In the genomic region with DNA sequence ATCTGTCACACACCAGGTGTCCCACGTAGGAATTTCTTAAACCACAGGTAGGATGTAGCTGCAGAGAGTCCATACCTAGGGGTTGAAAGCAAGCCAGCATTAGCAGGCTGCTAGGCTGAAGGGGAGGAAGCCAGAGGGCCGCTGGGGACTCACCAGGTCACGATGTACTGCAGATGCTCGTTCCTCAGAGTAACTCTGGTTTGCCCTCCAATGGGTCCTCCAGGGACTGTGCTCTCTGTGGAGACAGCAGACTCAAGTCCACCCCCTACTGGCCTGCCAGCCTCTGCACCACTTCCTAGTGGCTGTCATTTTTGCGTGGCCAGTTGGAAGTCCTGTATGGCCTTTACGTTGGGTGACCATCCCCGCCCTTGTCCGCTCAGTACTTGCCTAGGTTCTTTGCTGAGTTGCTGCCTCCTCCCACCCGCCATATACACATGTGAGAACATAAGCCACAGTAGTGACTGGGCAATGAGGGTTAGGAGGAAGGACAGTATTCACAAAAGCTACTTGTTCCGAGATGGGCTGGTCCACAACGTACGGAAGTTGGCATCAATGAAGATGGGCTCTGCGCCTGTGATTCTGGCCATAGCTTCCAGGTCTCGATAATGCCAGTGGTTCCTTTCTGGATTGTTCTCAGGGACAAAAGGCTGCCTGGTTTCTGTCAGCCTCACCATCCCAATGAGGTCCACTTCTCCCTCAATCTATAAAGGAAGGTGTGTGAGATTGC, we compare ENCODE assay signal across 8 cellular contexts. TPM values are rescaled to one million over a fixed set of nuclear protein-coding genes. Genes with fewer than 3 reads are reported as not detected.
A peak's percentile ranks its signal among the peaks of the same experiment; 100 is the strongest.
DNase-seq lines count a peak whose midpoint lies in the region; ATAC-seq and TF ChIP-seq lines count a peak whose summit lies in the region.

No MANE protein-coding gene starts in this region.

- no peaks in the 10 kb centered on the region for H3K9me3 ChIP-seq in sigmoid colon

- no peak for TF ChIP-seq POLR2A in sigmoid colon (IDR thresholded peaks at IDR 0.05)

- 83 to 87% methylated on average over 14 of the region's 14 CpGs for WGBS in sigmoid colon, 2 donors

- ATAC-seq in natural killer cell treated with Interleukin-12 subunit alpha and Interleukin-12 subunit beta and Interleukin-15 and Interleukin-18, amount 100 ng/mL, for 72 hours = no peak
- no peak for ATAC-seq in natural killer cell

- H3K27me3 Mint-ChIP-seq in natural killer cell treated with Interleukin-12 subunit alpha and Interleukin-12 subunit beta and Interleukin-15 and Interleukin-18, amount 100 ng/mL, for 72 hours = no peaks in the 10 kb centered on the region
- H3K27me3 Mint-ChIP-seq in natural killer cell (ENCODE audit: low read depth in 2 of 2) = no peaks in the 10 kb centered on the region
- H3K27me3 Mint-ChIP-seq in activated T-helper 1 cell treated with anti-CD3 and anti-CD28 coated beads, Interleukin-12 subunit alpha, Interleukin-12 subunit beta, Interleukin-2, Interleukin-4 antibody, amounts not matched to agents 30 ng/mL and 10 ng/mL and 1 ng/mL, durations not matched to agents 14 hours and 24 hours and 36 hours (ENCODE audit: insufficient read depth) = peaks cover 2% of the 10 kb centered on the region

- TF ChIP-seq CTCF in natural killer cell (IDR thresholded peaks at IDR 0.05) (no peak), sigmoid colon (IDR thresholded peaks at IDR 0.05) (no peak)

- H3K4me3 ChIP-seq in sigmoid colon = no peak overlapping the region

- H3K27ac ChIP-seq in sigmoid colon = no peak overlapping the region

- peaks cover 30 to 34% of the 10 kb centered on the region in 2 donors for H3K4me1 Mint-ChIP-seq in natural killer cell treated with Interleukin-12 subunit alpha and Interleukin-12 subunit beta and Interleukin-15 and Interleukin-18, amount 100 ng/mL, for 72 hours (ENCODE audit: low read depth in 2 of 2)
- peaks cover 34 to 42% of the 10 kb centered on the region in 2 donors for H3K4me1 Mint-ChIP-seq in natural killer cell
- peaks cover 31% of the 10 kb centered on the region for H3K4me1 Mint-ChIP-seq in activated T-helper 1 cell treated with anti-CD3 and anti-CD28 coated beads, Interleukin-12 subunit alpha, Interleukin-12 subunit beta, Interleukin-2, Interleukin-4 antibody, amounts not matched to agents 30 ng/mL and 10 ng/mL and 1 ng/mL, durations not matched to agents 14 hours and 24 hours and 36 hours (ENCODE audit: low read depth)

- H3K27me3 ChIP-seq in sigmoid colon = no peaks in the 10 kb centered on the region

- H3K36me3 ChIP-seq in sigmoid colon = peaks cover 20 to 51% (median 36%) of the 10 kb centered on the region in 4 donors

- peaks cover 34% of the 10 kb centered on the region for H3K36me3 Mint-ChIP-seq in natural killer cell treated with Interleukin-12 subunit alpha and Interleukin-12 subunit beta and Interleukin-15 and Interleukin-18, amount 100 ng/mL, for 72 hours
- peaks cover 12% of the 10 kb centered on the region for H3K36me3 Mint-ChIP-seq in natural killer cell
- peaks cover 54% of the 10 kb centered on the region for H3K36me3 Mint-ChIP-seq in activated T-helper 1 cell treated with anti-CD3 and anti-CD28 coated beads, Interleukin-12 subunit alpha, Interleukin-12 subunit beta, Interleukin-2, Interleukin-4 antibody, amounts not matched to agents 30 ng/mL and 10 ng/mL and 1 ng/mL, durations not matched to agents 14 hours and 24 hours and 36 hours (ENCODE audit: low read depth)

- H3K4me3 Mint-ChIP-seq in natural killer cell treated with Interleukin-12 subunit alpha and Interleukin-12 subunit beta and Interleukin-15 and Interleukin-18, amount 100 ng/mL, for 72 hours = no peak overlapping the region
- no peak overlapping the region for H3K4me3 Mint-ChIP-seq in natural killer cell
- H3K4me3 Mint-ChIP-seq in activated T-helper 1 cell treated with anti-CD3 and anti-CD28 coated beads, Interleukin-12 subunit alpha, Interleukin-12 subunit beta, Interleukin-2, Interleukin-4 antibody, amounts not matched to agents 30 ng/mL and 10 ng/mL and 1 ng/mL, durations not matched to agents 14 hours and 24 hours and 36 hours = peak overlapping the region; percentile 19

- peaks cover 0 to 38% (median 32%) of the 10 kb centered on the region in 4 donors for H3K4me1 ChIP-seq in sigmoid colon

- TF ChIP-seq EP300 in sigmoid colon (IDR thresholded peaks at IDR 0.05) = no peak

- H3K9me3 Mint-ChIP-seq in natural killer cell treated with Interleukin-12 subunit alpha and Interleukin-12 subunit beta and Interleukin-15 and Interleukin-18, amount 100 ng/mL, for 72 hours = no peaks in the 10 kb centered on the region
- H3K9me3 Mint-ChIP-seq in natural killer cell = no peaks in the 10 kb centered on the region
- no peaks in the 10 kb centered on the region for H3K9me3 Mint-ChIP-seq in activated T-helper 1 cell treated with anti-CD3 and anti-CD28 coated beads, Interleukin-12 subunit alpha, Interleukin-12 subunit beta, Interleukin-2, Interleukin-4 antibody, amounts not matched to agents 30 ng/mL and 10 ng/mL and 1 ng/mL, durations not matched to agents 14 hours and 24 hours and 36 hours

- peak overlapping the region; percentile 35 to 68 for H3K27ac Mint-ChIP-seq in natural killer cell treated with Interleukin-12 subunit alpha and Interleukin-12 subunit beta and Interleukin-15 and Interleukin-18, amount 100 ng/mL, for 72 hours
- H3K27ac Mint-ChIP-seq in natural killer cell = peak overlapping the region in 1 of 2 donors; percentile 31
- no peak overlapping the region for H3K27ac Mint-ChIP-seq in activated T-helper 1 cell treated with anti-CD3 and anti-CD28 coated beads, Interleukin-12 subunit alpha, Interleukin-12 subunit beta, Interleukin-2, Interleukin-4 antibody, amounts not matched to agents 30 ng/mL and 10 ng/mL and 1 ng/mL, durations not matched to agents 14 hours and 24 hours and 36 hours

- intact Hi-C loops in natural killer cell (cut with micrococcal nuclease) = no loop called here
- intact Hi-C loops in activated T-helper 1 cell treated with anti-CD3 and anti-CD28 coated beads, Interleukin-12 subunit alpha, Interleukin-12 subunit beta, Interleukin-2, Interleukin-4 antibody, amounts not matched to agents 30 ng/mL and 10 ng/mL and 1 ng/mL, durations not matched to agents 14 hours and 24 hours and 36 hours (cut with micrococcal nuclease) = no loop called here
- intact Hi-C loops in sigmoid colon (cut with DNase I) = no loop called here

- no peak for DNase-seq in natural killer cell treated with Interleukin-12 subunit alpha and Interleukin-12 subunit beta and Interleukin-15 and Interleukin-18, amount 100 ng/mL, for 72 hours (ENCODE audit: low spot score)
- no peak for DNase-seq in natural killer cell
- DNase-seq in NCI-H460 (ENCODE audit: extremely low read depth, low read depth) = peak; percentile 59
- no peak for DNase-seq in activated T-helper 1 cell treated with anti-CD3 and anti-CD28 coated beads, Interleukin-12 subunit alpha, Interleukin-12 subunit beta, Interleukin-2, Interleukin-4 antibody, amounts not matched to agents 30 ng/mL and 10 ng/mL and 1 ng/mL, durations not matched to agents 14 hours and 24 hours and 36 hours (ENCODE audit: low spot score)
- DNase-seq in iPS-NIHi7 (ENCODE audit: extremely low spot score) = peak; percentile 77
- DNase-seq in sigmoid colon = no peak
- DNase-seq in NCI-H1436 treated with DMSO at 0.1 percent for 48 hours (lab: John Stamatoyannopoulos, UW) = no peak
- DNase-seq in NCI-H524 treated with DMSO at 0.1 percent for 48 hours (lab: John Stamatoyannopoulos, UW) = no peak

RNA-seq across cellular contexts. Expression of a gene that starts 4.1 kb away (rescaled TPM):
- total RNA-seq in natural killer cell treated with Interleukin-12 subunit alpha and Interleukin-12 subunit beta and Interleukin-15 and Interleukin-18, amount 100 ng/mL, for 72 hours = 1,000 to 10,000 TPM; 1,580 to 1,944 TPM
- total RNA-seq in natural killer cell (1,000 to 10,000 TPM; 1,409 to 1,616 (median 1,600) TPM), sigmoid colon (1,000 to 10,000 TPM; 2,027 to 2,561 (median 2,271) TPM)
- 2,700 and 2,738 TPM in 2 replicates for total RNA-seq in NCI-H460 (2014; rRNA removed; shearing (Covaris generic))
- polyA plus RNA-seq in NCI-H460 (2014; cell fraction: nucleus; rRNA removed) = 2,966 and 3,256 TPM in 2 replicates
- 2,401 and 2,463 TPM in 2 replicates for total RNA-seq in activated T-helper 1 cell treated with anti-CD3 and anti-CD28 coated beads, Interleukin-12 subunit alpha, Interleukin-12 subunit beta, Interleukin-2, Interleukin-4 antibody, amounts not matched to agents 30 ng/mL and 10 ng/mL and 1 ng/mL, durations not matched to agents 14 hours and 24 hours and 36 hours
- 1,000 to 10,000 TPM; 2,364 to 4,020 (median 2,962) TPM for polyA plus RNA-seq in sigmoid colon

RNA-seq across cellular contexts. Expression of a gene that starts 4.1 kb away (rescaled TPM):
- total RNA-seq in natural killer cell treated with Interleukin-12 subunit alpha and Interleukin-12 subunit beta and Interleukin-15 and Interleukin-18, amount 100 ng/mL, for 72 hours = 10 to 100 TPM; 34.8 to 43.3 TPM
- total RNA-seq in natural killer cell (10 to 100 TPM; 23.8 to 37.0 (median 28.1) TPM), sigmoid colon (10 to 100 TPM; 17.2 to 31.3 (median 28.4) TPM)
- 16.9 and 17.0 TPM in 2 replicates for total RNA-seq in NCI-H460 (2014; rRNA removed; shearing (Covaris generic))
- polyA plus RNA-seq in NCI-H460 (2014; cell fraction: nucleus; rRNA removed) = 90.1 and 103 TPM in 2 replicates
- 37.9 and 40.5 TPM in 2 replicates for total RNA-seq in activated T-helper 1 cell treated with anti-CD3 and anti-CD28 coated beads, Interleukin-12 subunit alpha, Interleukin-12 subunit beta, Interleukin-2, Interleukin-4 antibody, amounts not matched to agents 30 ng/mL and 10 ng/mL and 1 ng/mL, durations not matched to agents 14 hours and 24 hours and 36 hours
- polyA plus RNA-seq in sigmoid colon = 10 to 100 TPM in 2 of 3 donors, 1 to 10 TPM in 1; 8.4 to 23.7 (median 11.8) TPM

RNA-seq across cellular contexts. Expression of a gene that starts 4.2 kb away (rescaled TPM):
- total RNA-seq in natural killer cell treated with Interleukin-12 subunit alpha and Interleukin-12 subunit beta and Interleukin-15 and Interleukin-18, amount 100 ng/mL, for 72 hours = 10 to 100 TPM; 26.0 to 28.4 TPM
- total RNA-seq in natural killer cell (10 to 100 TPM; 35.6 to 44.4 (median 37.2) TPM), sigmoid colon (10 to 100 TPM; 33.8 to 98.7 (median 75.7) TPM)
- 17.3 and 23.8 TPM in 2 replicates for total RNA-seq in NCI-H460 (2014; rRNA removed; shearing (Covaris generic))
- 15.6 and 18.3 TPM in 2 replicates for polyA plus RNA-seq in NCI-H460 (2014; cell fraction: nucleus; rRNA removed)
- total RNA-seq in activated T-helper 1 cell treated with anti-CD3 and anti-CD28 coated beads, Interleukin-12 subunit alpha, Interleukin-12 subunit beta, Interleukin-2, Interleukin-4 antibody, amounts not matched to agents 30 ng/mL and 10 ng/mL and 1 ng/mL, durations not matched to agents 14 hours and 24 hours and 36 hours = 36.3 and 37.7 TPM in 2 replicates
- polyA plus RNA-seq in sigmoid colon = 10 to 100 TPM; 54.1 to 79.3 (median 59.0) TPM

RNA-seq across cellular contexts. Expression of a gene that starts 4.3 kb away (rescaled TPM):
- 10 to 100 TPM; 15.2 to 21.6 TPM for total RNA-seq in natural killer cell treated with Interleukin-12 subunit alpha and Interleukin-12 subunit beta and Interleukin-15 and Interleukin-18, amount 100 ng/mL, for 72 hours
- 10 to 100 TPM; 14.3 to 14.9 (median 14.7) TPM for total RNA-seq in natural killer cell
- total RNA-seq in NCI-H460 (2014; rRNA removed; shearing (Covaris generic)) = 51.3 and 52.6 TPM in 2 replicates
- polyA plus RNA-seq in NCI-H460 (2014; cell fraction: nucleus; rRNA removed) = 20.2 and 39.3 TPM in 2 replicates
- total RNA-seq in activated T-helper 1 cell treated with anti-CD3 and anti-CD28 coated beads, Interleukin-12 subunit alpha, Interleukin-12 subunit beta, Interleukin-2, Interleukin-4 antibody, amounts not matched to agents 30 ng/mL and 10 ng/mL and 1 ng/mL, durations not matched to agents 14 hours and 24 hours and 36 hours = 28.6 and 30.9 TPM in 2 replicates
- 10 to 100 TPM; 10.2 to 32.3 (median 15.2) TPM for total RNA-seq in sigmoid colon
- 10 to 100 TPM; 17.4 to 27.1 (median 19.9) TPM for polyA plus RNA-seq in sigmoid colon

RNA-seq across cellular contexts. Expression of a gene that starts 16.1 kb away (rescaled TPM):
- 10 to 100 TPM; 11.5 to 23.9 TPM for total RNA-seq in natural killer cell treated with Interleukin-12 subunit alpha and Interleukin-12 subunit beta and Interleukin-15 and Interleukin-18, amount 100 ng/mL, for 72 hours
- total RNA-seq in natural killer cell (10 to 100 TPM; 13.8 to 23.5 (median 21.3) TPM), sigmoid colon (10 to 100 TPM; 13.9 to 20.1 (median 16.2) TPM)
- total RNA-seq in NCI-H460 (2014; rRNA removed; shearing (Covaris generic)) = 18.3 and 20.6 TPM in 2 replicates
- 28.9 and 55.2 TPM in 2 replicates for polyA plus RNA-seq in NCI-H460 (2014; cell fraction: nucleus; rRNA removed)
- total RNA-seq in activated T-helper 1 cell treated with anti-CD3 and anti-CD28 coated beads, Interleukin-12 subunit alpha, Interleukin-12 subunit beta, Interleukin-2, Interleukin-4 antibody, amounts not matched to agents 30 ng/mL and 10 ng/mL and 1 ng/mL, durations not matched to agents 14 hours and 24 hours and 36 hours = 29.0 and 29.8 TPM in 2 replicates
- 10 to 100 TPM; 22.8 to 43.1 (median 24.3) TPM for polyA plus RNA-seq in sigmoid colon

Comparison
In these comparisons a context has a peak if more than half of its experiments do, and no peak if none do; other contexts are left out.
1. DNase-seq: peak in NCI-H460 (single experiment) and iPS-NIHi7 (single experiment); none in natural killer cell treated with Interleukin-12 subunit alpha and Interleukin-12 subunit beta and Interleukin-15 and Interleukin-18, amount 100 ng/mL, for 72 hours (single experiment), natural killer cell (single experiment), activated T-helper 1 cell treated with anti-CD3 and anti-CD28 coated beads, Interleukin-12 subunit alpha, Interleukin-12 subunit beta, Interleukin-2, Interleukin-4 antibody, amounts not matched to agents 30 ng/mL and 10 ng/mL and 1 ng/mL, durations not matched to agents 14 hours and 24 hours and 36 hours (single experiment), sigmoid colon (single experiment), NCI-H1436 treated with DMSO at 0.1 percent for 48 hours (single experiment) and NCI-H524 treated with DMSO at 0.1 percent for 48 hours (single experiment).